8 cellular contexts compared by ENCODE assay signal in genomic region chr17:7466644-7467341, GRCh38. TPM values are rescaled to one million over a fixed set of nuclear protein-coding genes. Genes with fewer than 3 reads are reported as not detected.
DNase-seq lines count a peak whose midpoint lies in the region; ATAC-seq, FAIRE-seq and TF ChIP-seq lines count a peak whose summit lies in the region.
"Had no signal": no experiment of that assay in that cellular context is flagged by ENCODE, and none has a peak within 500 bp of the region (broad histone marks: within the 10 kb centered on the region; RNA-seq: fewer than 3 reads in every experiment).

No MANE protein-coding gene starts in this region.

- CTCF ChIA-PET in GM12878 (lab: Yijun Ruan, JAX), result interaction anchor here (1.7 kb wide), 1 partner anchor 10 kb away, joined by 4 read pairs; no protein-coding TSS in a partner anchor

- in situ Hi-C loops in GM12878 (cut with MboI), result no loop called here

- H3K4me3 ChIP-seq in MG63 (no peak overlapping the region), GM12878 (no peak overlapping the region), testis (no peak overlapping the region)

- H3K4me1 ChIP-seq in GM12878 (ENCODE audit: control insufficient read depth, insufficient read depth, low read length) (no peaks in the 10 kb centered on the region; the same call in 1 of the 2 replicates), testis (peaks cover 16% of the 10 kb centered on the region)

- no peaks in the 10 kb centered on the region for H4K20me1 ChIP-seq in GM12878 (ENCODE audit: control insufficient read depth, insufficient read depth)

- no peak overlapping the region for H3K9ac ChIP-seq in GM12878 (ENCODE audit: control insufficient read depth, insufficient read depth, low read length)

- intact Hi-C loops in GM12878 (cut with micrococcal nuclease; ENCODE audit: unreplicated experiment), result no loop called here
- intact Hi-C loops in testis (cut with DNase I; ENCODE audit: low total_unique reads), result no loop called here

- no peak overlapping the region for H2AFZ ChIP-seq in GM12878 (ENCODE audit: control insufficient read depth, low read depth, low read length)

- RAD21 ChIA-PET in GM12878 (lab: Charles Lee; ENCODE audit: unreplicated experiment), result no interaction called here

- H3K9me3 ChIP-seq in MG63, result no peaks in the 10 kb centered on the region
- H3K9me3 ChIP-seq in GM12878 (replicated peaks; ENCODE audit: control insufficient read depth, insufficient read depth, low read length), result no peaks in the 10 kb centered on the region
- H3K9me3 ChIP-seq in testis, result no peaks in the 10 kb centered on the region

- POLR2A ChIA-PET in GM12878 (lab: Charles Lee), result interaction anchor here (1.1 to 2.4 kb wide), 2 partner anchors 10 to 27 kb away, joined by 3 to 9 read pairs; no protein-coding TSS in a partner anchor

- peak; percentile 71 for DNase-seq in MG63
- no peak for DNase-seq in GM12878 (ENCODE audit: low read depth, low spot score)
- peak; percentile 64 for DNase-seq in kidney tubule cell (ENCODE audit: low spot score)
- DNase-seq in testis, result peak; percentile 80
- no peak for DNase-seq in central memory CD4-positive, alpha-beta T cell
- no peak for DNase-seq in NCI-H187 treated with DMSO at 0.1 percent for 48 hours (lab: John Stamatoyannopoulos, UW)
- DNase-seq in DMS79 treated with DMSO at 0.1 percent for 48 hours (lab: John Stamatoyannopoulos, UW), result no peak
- DNase-seq: NCI-H524 treated with DMSO at 0.1 percent for 48 hours had no signal

- ATAC-seq in GM12878, result no peak

- H3K27me3 ChIP-seq in MG63, result no peaks in the 10 kb centered on the region
- H3K27me3 ChIP-seq in GM12878 (replicated peaks in 1 of 2; ENCODE audit: control insufficient read depth in 2 of 2, insufficient read depth in 2 of 2, low read length in 1 of 2), result no peaks in the 10 kb centered on the region
- no peaks in the 10 kb centered on the region for H3K27me3 ChIP-seq in testis

- TF ChIP-seq RAD21 in GM12878 (IDR thresholded peaks at IDR 0.05; ENCODE audit: insufficient read depth, low read depth, low read length), result no peak

- peaks cover 3% of the 10 kb centered on the region; the same call in 1 of the 2 replicates for H3K36me3 ChIP-seq in MG63
- H3K36me3 ChIP-seq in GM12878 (ENCODE audit: control insufficient read depth in 2 of 2, insufficient read depth in 2 of 2, low read length in 1 of 2), result peaks cover 0 to 5% of the 10 kb centered on the region in 2 experiments; a peak in 3 of 4 replicates
- no peaks in the 10 kb centered on the region for H3K36me3 ChIP-seq in testis (ENCODE audit: low read depth, missing control alignments)

- H3K27ac ChIP-seq in GM12878 (ENCODE audit: control insufficient read depth, insufficient read depth) (peak overlapping the region; percentile 44), testis (peak overlapping the region; percentile 31 to 80)

- no peak overlapping the region for H3K4me2 ChIP-seq in GM12878 (ENCODE audit: control insufficient read depth, insufficient read depth)

- no peak for TF ChIP-seq EP300 in GM12878 (IDR thresholded peaks at IDR 0.05; ENCODE audit: borderline replicate concordance in 1 of 2, control insufficient read depth in 1 of 2, low read depth in 2 of 2, low read length in 2 of 2)

- no TSS peak for BruUV-seq in GM12878 (replicated peaks; lab: Mats Ljungman, UMichigan)

- SMC1A ChIA-PET in GM12878 (lab: Charles Lee; ENCODE audit: uncharacterized antibody, unreplicated experiment), result no interaction called here

- no peak for TF ChIP-seq CTCF in GM12878 (IDR thresholded peaks at IDR 0.05 in 2 of 3, conservative IDR thresholded peaks at IDR 0.05 in 1 of 3; ENCODE audit: control insufficient read depth in 2 of 3, extremely low read depth in 1 of 3, insufficient read depth in 1 of 3, low read depth in 3 of 3, low read length in 3 of 3)
- TF ChIP-seq CTCF in testis (IDR thresholded peaks at IDR 0.05), result no peak

- TF ChIP-seq POLR2A in GM12878 (IDR thresholded peaks at IDR 0.05; ENCODE audit: low read depth, low read length) (no peak), testis (IDR thresholded peaks at IDR 0.05) (no peak)

- no peak for FAIRE-seq in GM12878 (lab: Jason Lieb, UNC)

- no peaks in the 10 kb centered on the region for H3K79me2 ChIP-seq in GM12878 (ENCODE audit: control insufficient read depth, insufficient read depth, low read length)

- 87% methylated on average over 16 of the region's 16 CpGs for WGBS in GM12878 (ENCODE audit: insufficient coverage, insufficient replicate concordance, low lambda C conversion rate, missing lambda C conversion rate)
- WGBS in testis, 2 donors, result 57 to 65% methylated on average over 15 to 16 of the region's 16 CpGs

RNA-seq across cellular contexts. Expression of gene ZBTB4, which starts 12.6 kb away (rescaled TPM):
- 5.3 and 6.0 TPM in 2 replicates for total RNA-seq in MG63 (2014; rRNA removed; shearing (Covaris generic); ENCODE audit: low replicate concordance)
- 26.9 and 29.2 TPM in 2 replicates for total RNA-seq in GM12878 (2013; cell fraction: nucleolus; rRNA removed)
- total RNA-seq in GM12878 (2014; rRNA removed), result 7.6 and 8.3 TPM in 2 replicates
- total RNA-seq in GM12878 (2014; rRNA removed; fragmentation: Illumina TruSeq; extraction: Trizol), result 6.1 and 6.2 TPM in 2 replicates
- 14.9 and 15.1 TPM in 2 replicates for total RNA-seq in GM12878 (2021)
- 6.7 TPM for polyA plus RNA-seq in GM12878 (2011; ENCODE audit: low read depth)
- polyA plus RNA-seq in GM12878 (2011; rRNA removed), result 7.6 and 8.9 TPM in 2 replicates
- polyA plus RNA-seq in GM12878 (2011; cell fraction: cytosol; rRNA removed), result 8.8 and 9.3 TPM in 2 replicates
- polyA plus RNA-seq in GM12878 (2011; cell fraction: nucleus; rRNA removed), result 26.2 and 29.9 TPM in 2 replicates
- 14.6 and 15.8 TPM in 2 replicates for polyA plus RNA-seq in GM12878 (2012)
- polyA plus RNA-seq in GM12878 (2014; fragmentation: Illumina TruSeq; extraction: Trizol), result 9.2 and 9.4 TPM in 2 replicates
- 1 to 10 TPM; 2.0 to 3.0 TPM for polyA plus RNA-seq in GM12878 (2014; fragmentation: Nextera tagmentation; extraction: Ambion mirVana)
- 8.9 and 9.7 TPM in 2 replicates for polyA plus RNA-seq in GM12878 (2014; rRNA removed)
- polyA plus RNA-seq in GM12878 (2016; fragmentation: Nextera tagmentation; extraction: Ambion mirVana), result 1 to 10 TPM; 4.3 to 4.6 TPM
- 8.7 and 14.0 TPM in 2 replicates for polyA minus RNA-seq in GM12878 (2011; rRNA and poly(A)+ RNA removed)
- polyA minus RNA-seq in GM12878 (2011; cell fraction: cytosol; rRNA and poly(A)+ RNA removed), result 4.5 and 4.8 TPM in 2 replicates
- 7.0 and 12.9 TPM in 2 replicates for polyA minus RNA-seq in GM12878 (2011; cell fraction: nucleus; rRNA and poly(A)+ RNA removed)
- 10 to 100 TPM; 34.0 to 43.4 TPM for total RNA-seq in testis
- 39.5 TPM for polyA plus RNA-seq in testis (ENCODE audit: insufficient read depth, low read depth, low replicate concordance)

RNA-seq across cellular contexts. Expression of gene SLC35G6, which starts 14.5 kb away (rescaled TPM):
- not detected in 2 replicates for total RNA-seq in MG63 (2014; rRNA removed; shearing (Covaris generic); ENCODE audit: low replicate concordance)
- total RNA-seq in GM12878 (2013; cell fraction: nucleolus; rRNA removed), result not detected in 2 replicates
- total RNA-seq in GM12878 (2014; rRNA removed), result not detected in 2 replicates
- not detected in 2 replicates for total RNA-seq in GM12878 (2014; rRNA removed; fragmentation: Illumina TruSeq; extraction: Trizol)
- not detected in 2 replicates for total RNA-seq in GM12878 (2021)
- polyA plus RNA-seq in GM12878 (2011; ENCODE audit: low read depth), result not detected
- polyA plus RNA-seq in GM12878 (2011; rRNA removed), result not detected in 2 replicates
- not detected in 2 replicates for polyA plus RNA-seq in GM12878 (2011; cell fraction: cytosol; rRNA removed)
- polyA plus RNA-seq in GM12878 (2011; cell fraction: nucleus; rRNA removed), result not detected in 2 replicates
- polyA plus RNA-seq in GM12878 (2012), result 0.13 and 0.18 TPM in 2 replicates
- not detected in 2 replicates for polyA plus RNA-seq in GM12878 (2014; fragmentation: Illumina TruSeq; extraction: Trizol)
- not detected for polyA plus RNA-seq in GM12878 (2014; fragmentation: Nextera tagmentation; extraction: Ambion mirVana)
- not detected in 2 replicates for polyA plus RNA-seq in GM12878 (2014; rRNA removed)
- polyA plus RNA-seq in GM12878 (2016; fragmentation: Nextera tagmentation; extraction: Ambion mirVana), result under 1 TPM in 1 of 2 experiments, not detected in 1; 0.20 TPM
- 0.10 TPM in 1 of 2 replicates, not detected in the other for polyA minus RNA-seq in GM12878 (2011; rRNA and poly(A)+ RNA removed)
- polyA minus RNA-seq in GM12878 (2011; cell fraction: cytosol; rRNA and poly(A)+ RNA removed), result not detected in 2 replicates
- not detected in 2 replicates for polyA minus RNA-seq in GM12878 (2011; cell fraction: nucleus; rRNA and poly(A)+ RNA removed)
- 1 to 10 TPM; 1.8 to 3.9 TPM for total RNA-seq in testis
- 3.9 TPM for polyA plus RNA-seq in testis (ENCODE audit: insufficient read depth, low read depth, low replicate concordance)

RNA-seq across cellular contexts. Expression of gene POLR2A, which starts 17.4 kb away (rescaled TPM):
- 11.5 and 16.2 TPM in 2 replicates for total RNA-seq in MG63 (2014; rRNA removed; shearing (Covaris generic); ENCODE audit: low replicate concordance)
- total RNA-seq in GM12878 (2013; cell fraction: nucleolus; rRNA removed), result 174 and 219 TPM in 2 replicates
- total RNA-seq in GM12878 (2014; rRNA removed), result 25.6 and 28.9 TPM in 2 replicates
- 12.0 and 12.5 TPM in 2 replicates for total RNA-seq in GM12878 (2014; rRNA removed; fragmentation: Illumina TruSeq; extraction: Trizol)
- 111 and 121 TPM in 2 replicates for total RNA-seq in GM12878 (2021)
- 68.9 TPM for polyA plus RNA-seq in GM12878 (2011; ENCODE audit: low read depth)
- 7.9 and 19.3 TPM in 2 replicates for polyA plus RNA-seq in GM12878 (2011; rRNA removed)
- polyA plus RNA-seq in GM12878 (2011; cell fraction: cytosol; rRNA removed), result 26.4 and 47.8 TPM in 2 replicates
- 84.9 and 129 TPM in 2 replicates for polyA plus RNA-seq in GM12878 (2011; cell fraction: nucleus; rRNA removed)
- polyA plus RNA-seq in GM12878 (2012), result 74.8 and 80.1 TPM in 2 replicates
- 47.6 and 57.7 TPM in 2 replicates for polyA plus RNA-seq in GM12878 (2014; fragmentation: Illumina TruSeq; extraction: Trizol)
- 1 to 10 TPM; 1.7 to 2.8 TPM for polyA plus RNA-seq in GM12878 (2014; fragmentation: Nextera tagmentation; extraction: Ambion mirVana)
- 37.8 and 45.5 TPM in 2 replicates for polyA plus RNA-seq in GM12878 (2014; rRNA removed)
- polyA plus RNA-seq in GM12878 (2016; fragmentation: Nextera tagmentation; extraction: Ambion mirVana), result 10 to 100 TPM; 88.2 to 95.0 TPM
- polyA minus RNA-seq in GM12878 (2011; rRNA and poly(A)+ RNA removed), result 99.0 and 179 TPM in 2 replicates
- 87.3 and 103 TPM in 2 replicates for polyA minus RNA-seq in GM12878 (2011; cell fraction: cytosol; rRNA and poly(A)+ RNA removed)
- polyA minus RNA-seq in GM12878 (2011; cell fraction: nucleus; rRNA and poly(A)+ RNA removed), result 91.4 and 180 TPM in 2 replicates
- total RNA-seq in testis, result 100 to 1,000 TPM; 359 to 391 TPM
- 175 TPM for polyA plus RNA-seq in testis (ENCODE audit: insufficient read depth, low read depth, low replicate concordance)

RNA-seq across cellular contexts. Expression of gene CHRNB1, which starts 21.9 kb away (rescaled TPM):
- 0.20 and 6.2 TPM in 2 replicates for total RNA-seq in MG63 (2014; rRNA removed; shearing (Covaris generic); ENCODE audit: low replicate concordance)
- 8.8 and 10.3 TPM in 2 replicates for total RNA-seq in GM12878 (2013; cell fraction: nucleolus; rRNA removed)
- total RNA-seq in GM12878 (2014; rRNA removed), result 10.8 and 12.0 TPM in 2 replicates
- total RNA-seq in GM12878 (2014; rRNA removed; fragmentation: Illumina TruSeq; extraction: Trizol), result 12.8 and 12.9 TPM in 2 replicates
- 5.8 and 7.4 TPM in 2 replicates for total RNA-seq in GM12878 (2021)
- 5.9 TPM for polyA plus RNA-seq in GM12878 (2011; ENCODE audit: low read depth)
- polyA plus RNA-seq in GM12878 (2011; rRNA removed), result 9.1 and 11.0 TPM in 2 replicates
- 20.4 and 24.7 TPM in 2 replicates for polyA plus RNA-seq in GM12878 (2011; cell fraction: cytosol; rRNA removed)
- 9.5 and 9.7 TPM in 2 replicates for polyA plus RNA-seq in GM12878 (2011; cell fraction: nucleus; rRNA removed)
- polyA plus RNA-seq in GM12878 (2012), result 10.9 and 11.6 TPM in 2 replicates
- 12.2 and 14.4 TPM in 2 replicates for polyA plus RNA-seq in GM12878 (2014; fragmentation: Illumina TruSeq; extraction: Trizol)
- polyA plus RNA-seq in GM12878 (2014; fragmentation: Nextera tagmentation; extraction: Ambion mirVana), result 10 to 100 TPM; 13.2 to 14.8 TPM
- 10.6 and 11.6 TPM in 2 replicates for polyA plus RNA-seq in GM12878 (2014; rRNA removed)
- polyA plus RNA-seq in GM12878 (2016; fragmentation: Nextera tagmentation; extraction: Ambion mirVana), result 10 to 100 TPM in 1 of 2 experiments, 1 to 10 TPM in 1; 8.5 to 10.7 TPM
- polyA minus RNA-seq in GM12878 (2011; rRNA and poly(A)+ RNA removed), result 7.5 and 13.9 TPM in 2 replicates
- polyA minus RNA-seq in GM12878 (2011; cell fraction: cytosol; rRNA and poly(A)+ RNA removed), result 2.1 and 4.1 TPM in 2 replicates
- polyA minus RNA-seq in GM12878 (2011; cell fraction: nucleus; rRNA and poly(A)+ RNA removed), result 3.0 and 4.3 TPM in 2 replicates
- 1 to 10 TPM; 6.2 to 7.4 TPM for total RNA-seq in testis
- 6.9 TPM for polyA plus RNA-seq in testis (ENCODE audit: insufficient read depth, low read depth, low replicate concordance)

RNA-seq across cellular contexts. Expression of gene FGF11, which starts 27.5 kb away (rescaled TPM):
- not detected in 2 replicates for total RNA-seq in MG63 (2014; rRNA removed; shearing (Covaris generic); ENCODE audit: low replicate concordance)
- 23.7 and 26.4 TPM in 2 replicates for total RNA-seq in GM12878 (2013; cell fraction: nucleolus; rRNA removed)
- total RNA-seq in GM12878 (2014; rRNA removed), result 2.3 and 3.0 TPM in 2 replicates
- 1.8 and 2.4 TPM in 2 replicates for total RNA-seq in GM12878 (2014; rRNA removed; fragmentation: Illumina TruSeq; extraction: Trizol)
- total RNA-seq in GM12878 (2021), result 3.0 TPM in 2 replicates
- polyA plus RNA-seq in GM12878 (2011; ENCODE audit: low read depth), result 13.9 TPM
- 15.6 and 21.1 TPM in 2 replicates for polyA plus RNA-seq in GM12878 (2011; rRNA removed)
- polyA plus RNA-seq in GM12878 (2011; cell fraction: cytosol; rRNA removed), result 14.9 and 20.2 TPM in 2 replicates
- polyA plus RNA-seq in GM12878 (2011; cell fraction: nucleus; rRNA removed), result 42.8 and 79.1 TPM in 2 replicates
- 18.4 and 22.6 TPM in 2 replicates for polyA plus RNA-seq in GM12878 (2012)
- polyA plus RNA-seq in GM12878 (2014; fragmentation: Illumina TruSeq; extraction: Trizol), result 3.5 and 4.1 TPM in 2 replicates
- polyA plus RNA-seq in GM12878 (2014; fragmentation: Nextera tagmentation; extraction: Ambion mirVana), result 1 to 10 TPM in 1 of 2 experiments, under 1 TPM in 1; 0.69 to 1.3 TPM
- 2.3 and 2.8 TPM in 2 replicates for polyA plus RNA-seq in GM12878 (2014; rRNA removed)
- 1 to 10 TPM in 1 of 2 experiments, under 1 TPM in 1; 0.97 to 1.8 TPM for polyA plus RNA-seq in GM12878 (2016; fragmentation: Nextera tagmentation; extraction: Ambion mirVana)
- polyA minus RNA-seq in GM12878 (2011; rRNA and poly(A)+ RNA removed), result 6.2 and 10.5 TPM in 2 replicates
- polyA minus RNA-seq in GM12878 (2011; cell fraction: cytosol; rRNA and poly(A)+ RNA removed), result 3.7 and 3.8 TPM in 2 replicates
- 6.6 and 6.9 TPM in 2 replicates for polyA minus RNA-seq in GM12878 (2011; cell fraction: nucleus; rRNA and poly(A)+ RNA removed)
- 1 to 10 TPM; 3.2 to 4.2 TPM for total RNA-seq in testis
- 4.6 TPM for polyA plus RNA-seq in testis (ENCODE audit: insufficient read depth, low read depth, low replicate concordance)

Comparison
In these comparisons a context has a peak if more than half of its experiments do, and no peak if none do; other contexts are left out.
1. DNase-seq: peak in MG63 (single experiment), kidney tubule cell (single experiment) and testis (single experiment); none in GM12878 (single experiment), central memory CD4-positive, alpha-beta T cell (single experiment), NCI-H187 treated with DMSO at 0.1 percent for 48 hours (single experiment) and DMS79 treated with DMSO at 0.1 percent for 48 hours (single experiment).